20 cellular contexts compared by ENCODE assay signal in genomic region chr9:4214506-4214905, GRCh38.
"Had no signal": no experiment of that assay in that cellular context is flagged by ENCODE, and none has a peak within 500 bp of the region (broad histone marks: within the 10 kb centered on the region; RNA-seq: fewer than 3 reads in every experiment).

No MANE protein-coding gene starts in this region.

- DNase-seq: activated CD4-positive, alpha-beta T cell treated with anti-CD3 and anti-CD28 coated beads, Interleukin-2, amount 50 U/mL, for 1 hour; activated CD8-positive, alpha-beta memory T cell treated with anti-CD3 and anti-CD28 coated beads, Interleukin-2, amount 50 U/mL, for 4 hours; activated naive CD4-positive, alpha-beta T cell treated with anti-CD3 and anti-CD28 coated beads for 36 hours; activated naive CD8-positive, alpha-beta T cell treated with anti-CD3 and anti-CD28 coated beads, Interleukin-2, amount 50 U/mL, for 24 hours; activated T-cell treated with anti-CD3 and anti-CD28 coated beads, Interleukin-2, amount 50 U/mL, for 4 hours; effector CD4-positive, alpha-beta T cell; foreskin melanocyte; head of caudate nucleus; left lung; mucosa of descending colon; naive B cell; small intestine; stimulated activated CD4-positive, alpha-beta T cell treated with anti-CD3 and anti-CD28 coated beads, Interleukin-4, amount 100 ng/mL, for 1 hour; stomach; T-helper 1 cell; T1000; testis had no signal

- FAIRE-seq: bronchial epithelial cell, small intestine had no signal

- H3K4me1 ChIP-seq: left lung, testis had no signal

- H3K9me3 ChIP-seq: left lung, mucosa of descending colon, stomach, testis had no signal

- H3K27me3 ChIP-seq: left lung, neural progenitor cell, stomach, testis had no signal

- H3K27ac ChIP-seq: left lung, neural progenitor cell, stomach, testis had no signal

- ATAC-seq: activated naive CD8-positive, alpha-beta T cell treated with anti-CD3 and anti-CD28 coated beads, Interleukin-2, amount 50 U/mL, for 24 hours; activated T-cell treated with anti-CD3 and anti-CD28 coated beads, Interleukin-2, amount 50 U/mL, for 4 hours; esophagus mucosa; left lung; mucosa of descending colon had no signal

- H3K4me3 ChIP-seq: left lung, mucosa of descending colon, neural progenitor cell, stomach, testis had no signal

- H3K36me3 ChIP-seq: left lung, neural progenitor cell, stomach had no signal
